1 cellular context compared by ENCODE assay signal in genomic region chr20:51732454-51732791, GRCh38.
TF ChIP-seq lines count a peak whose summit lies in the region.

No MANE protein-coding gene starts in this region.

TF ChIP-seq in H1, 55 proteins besides CTCF, POLR2A, EP300 and RAD21:
- no peak for TF ChIP-seq CREB1 (IDR thresholded peaks at IDR 0.05)
- no peak for TF ChIP-seq ZNF274 (IDR thresholded peaks at IDR 0.05; ENCODE audit: borderline replicate concordance, extremely low read depth, low read length)
